In the genomic region with DNA sequence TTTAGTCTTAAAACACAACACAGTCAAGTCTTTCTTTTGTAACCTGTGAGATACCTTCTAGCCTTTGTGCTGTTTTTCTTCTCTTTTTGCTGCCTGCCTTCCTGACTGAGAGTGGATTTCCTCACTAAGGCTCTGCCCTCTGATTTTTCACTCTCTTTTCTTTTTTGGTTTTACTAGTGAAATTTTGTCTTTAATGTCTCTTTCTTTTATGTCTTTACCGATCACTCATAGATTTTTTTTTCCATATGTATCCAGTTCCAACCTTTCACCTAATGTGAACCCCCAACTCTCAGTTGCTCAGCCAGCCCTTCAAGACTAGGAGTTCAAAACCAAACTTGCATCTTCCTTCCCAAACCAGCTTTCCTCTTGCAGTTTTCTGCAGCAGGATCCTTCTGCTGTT, we compare ENCODE assay signal across 26 cellular contexts. TPM values are rescaled to one million over a fixed set of nuclear protein-coding genes. Genes with fewer than 3 reads are reported as not detected.
DNase-seq lines count a peak whose midpoint lies in the region; ATAC-seq and TF ChIP-seq lines count a peak whose summit lies in the region.
"Had no signal": no experiment of that assay in that cellular context is flagged by ENCODE, and none has a peak within 500 bp of the region (broad histone marks: within the 10 kb centered on the region; RNA-seq: fewer than 3 reads in every experiment).

No MANE protein-coding gene starts in this region.

- H3K27me3 ChIP-seq in CD4-positive, CD25-positive, alpha-beta regulatory T cell (ENCODE audit: control insufficient read depth, insufficient read depth, low read length), result no peaks in the 10 kb centered on the region
- H3K27me3 ChIP-seq in SU-DHL-6 (ENCODE audit: low read length), result no peaks in the 10 kb centered on the region
- no peaks in the 10 kb centered on the region for H3K27me3 ChIP-seq in mammary epithelial cell (ENCODE audit: insufficient read depth, low read length)
- no peaks in the 10 kb centered on the region for H3K27me3 ChIP-seq in H7 (ENCODE audit: control insufficient read depth, insufficient read depth, low read length)
- H3K27me3 ChIP-seq: gastroesophageal sphincter, neural progenitor cell, Peyer's patch, tibial artery had no signal

- ATAC-seq in CD4-positive, CD25-positive, alpha-beta regulatory T cell (ENCODE audit: low read depth in 2 of 2), result no peak
- ATAC-seq in effector memory CD8-positive, alpha-beta T cell (replicated peaks), result no peak
- no peak for ATAC-seq in GM18502 (IDR thresholded peaks at IDR 0.05; ENCODE audit: poor library complexity, unreplicated experiment)
- ATAC-seq: gastroesophageal sphincter; sciatic nerve; stimulated activated naive CD8-positive, alpha-beta T cell treated with anti-CD3 and anti-CD28 coated beads, Interleukin-15, amount 100 ng/mL, for 72 hours had no signal

- peaks cover 38% of the 10 kb centered on the region for H3K4me1 ChIP-seq in CD4-positive, CD25-positive, alpha-beta regulatory T cell (ENCODE audit: control insufficient read depth, insufficient read depth, low read length, poor library complexity, severe bottlenecking)
- H3K4me1 ChIP-seq in mammary epithelial cell (ENCODE audit: insufficient read depth, low read length), result peaks cover 11% of the 10 kb centered on the region
- H3K4me1 ChIP-seq: neural progenitor cell had no signal

- H3K9me2 ChIP-seq in SU-DHL-6 (replicated peaks; ENCODE audit: insufficient read depth, low read length), result no peaks in the 10 kb centered on the region

- TF ChIP-seq CTCF in SU-DHL-6 (IDR thresholded peaks at IDR 0.05; ENCODE audit: insufficient read depth, low read length, poor library complexity, severe bottlenecking) (no peak), mammary epithelial cell (conservative IDR thresholded peaks at IDR 0.05 in 1 of 2, IDR thresholded peaks at IDR 0.05 in 1 of 2; ENCODE audit: extremely low read depth in 1 of 2, insufficient read depth in 1 of 2, low read depth in 1 of 2, low read length in 2 of 2) (no peak)

- in situ Hi-C loops in mammary epithelial cell (cut with MboI; ENCODE audit: low sequenced_read_pairs in 2 of 2), result loop anchor here in 1 of 2 donors (10.0 kb wide), 1 partner anchor 425 kb away; no protein-coding TSS in a partner anchor

- H3K79me2 ChIP-seq in SU-DHL-6 (ENCODE audit: insufficient read depth, low read length), result no peaks in the 10 kb centered on the region
- peaks cover 16% of the 10 kb centered on the region for H3K79me2 ChIP-seq in mammary epithelial cell (ENCODE audit: insufficient read depth, low read length)

- H3K4me2 ChIP-seq in SU-DHL-6 (ENCODE audit: low read depth, low read length, poor library complexity, severe bottlenecking) (peak overlapping the region; percentile 46), mammary epithelial cell (ENCODE audit: insufficient read depth, low read depth, low read length) (no peak overlapping the region)
- H3K4me2 ChIP-seq: neural progenitor cell had no signal

- H3K9me3 ChIP-seq in CD4-positive, CD25-positive, alpha-beta regulatory T cell (ENCODE audit: control insufficient read depth in 2 of 2, low read length in 2 of 2), result no peaks in the 10 kb centered on the region
- H3K9me3 ChIP-seq in SU-DHL-6 (ENCODE audit: insufficient read depth, low read length), result no peaks in the 10 kb centered on the region
- no peaks in the 10 kb centered on the region for H3K9me3 ChIP-seq in mammary epithelial cell (replicated peaks; ENCODE audit: insufficient read depth, low read length)
- H3K9me3 ChIP-seq: Caco-2, gastroesophageal sphincter, Peyer's patch, tibial artery had no signal

- peaks cover 45% of the 10 kb centered on the region for H3K4me1 Mint-ChIP-seq in T-helper 1 cell treated with Interleukin-12 subunit alpha and Interleukin-12 subunit beta and Interleukin-4 antibody, amounts not matched to agents 30 μg/mL and 1 μg/mL, for 36 hours (ENCODE audit: low read depth)
- H3K4me1 Mint-ChIP-seq in CD4-positive, CD25-positive, alpha-beta regulatory T cell, result peaks cover 42 to 65% (median 54%) of the 10 kb centered on the region in 4 donors
- H3K4me1 Mint-ChIP-seq in effector memory CD8-positive, alpha-beta T cell (ENCODE audit: low read depth in 2 of 2), result peaks cover 30 to 35% of the 10 kb centered on the region in 2 donors

- H3K4me3 Mint-ChIP-seq in T-helper 1 cell treated with Interleukin-12 subunit alpha and Interleukin-12 subunit beta and Interleukin-4 antibody, amounts not matched to agents 30 μg/mL and 1 μg/mL, for 36 hours, result no peak overlapping the region
- peak overlapping the region in 2 of 4 donors; percentile 49 to 55 for H3K4me3 Mint-ChIP-seq in CD4-positive, CD25-positive, alpha-beta regulatory T cell
- H3K4me3 Mint-ChIP-seq in effector memory CD8-positive, alpha-beta T cell, result no peak overlapping the region
- H3K4me3 Mint-ChIP-seq: neural progenitor cell; stimulated activated naive CD8-positive, alpha-beta T cell treated with anti-CD3 and anti-CD28 coated beads, Interleukin-15, amount 100 ng/mL, for 72 hours had no signal

- peaks cover 43% of the 10 kb centered on the region for H3K36me3 Mint-ChIP-seq in T-helper 1 cell treated with Interleukin-12 subunit alpha and Interleukin-12 subunit beta and Interleukin-4 antibody, amounts not matched to agents 30 μg/mL and 1 μg/mL, for 36 hours (ENCODE audit: low read depth)
- peaks cover 35% of the 10 kb centered on the region for H3K36me3 Mint-ChIP-seq in CD4-positive, CD25-positive, alpha-beta regulatory T cell
- H3K36me3 Mint-ChIP-seq in effector memory CD8-positive, alpha-beta T cell (ENCODE audit: insufficient read depth), result peaks cover 60% of the 10 kb centered on the region
- H3K36me3 Mint-ChIP-seq: neural progenitor cell had no signal

- H3K27ac Mint-ChIP-seq in T-helper 1 cell treated with Interleukin-12 subunit alpha and Interleukin-12 subunit beta and Interleukin-4 antibody, amounts not matched to agents 30 μg/mL and 1 μg/mL, for 36 hours, result peak overlapping the region; percentile 2
- peak overlapping the region in 2 of 3 donors; percentile 21 to 68 for H3K27ac Mint-ChIP-seq in CD4-positive, CD25-positive, alpha-beta regulatory T cell
- peak overlapping the region; percentile 11 to 25 for H3K27ac Mint-ChIP-seq in effector memory CD8-positive, alpha-beta T cell
- H3K27ac Mint-ChIP-seq: neural progenitor cell had no signal

- dilution Hi-C loops in mammary epithelial cell (cut with HindIII; ENCODE audit: low sequenced_read_pairs), result no loop called here

- H3K9ac ChIP-seq in SU-DHL-6 (ENCODE audit: low read length) (peak overlapping the region; percentile 12), mammary epithelial cell (ENCODE audit: insufficient read depth, low read length) (no peak overlapping the region)
- H3K9ac ChIP-seq: neural progenitor cell had no signal

- peaks cover 35% of the 10 kb centered on the region for H3K36me3 ChIP-seq in CD4-positive, CD25-positive, alpha-beta regulatory T cell (ENCODE audit: control insufficient read depth, insufficient read depth, low read length)
- H3K36me3 ChIP-seq in SU-DHL-6 (ENCODE audit: low read length) (no peaks in the 10 kb centered on the region), mammary epithelial cell (ENCODE audit: insufficient read depth, low read length) (peaks cover 5% of the 10 kb centered on the region), H7 (replicated peaks; ENCODE audit: control insufficient read depth, insufficient read depth, low read length) (no peaks in the 10 kb centered on the region)
- H3K36me3 ChIP-seq: neural progenitor cell had no signal

- 100% methylated on average over 1 of the region's 1 CpG for WGBS in mammary epithelial cell (ENCODE audit: low coverage, missing lambda C conversion rate)

- H3K27me3 Mint-ChIP-seq in T-helper 1 cell treated with Interleukin-12 subunit alpha and Interleukin-12 subunit beta and Interleukin-4 antibody, amounts not matched to agents 30 μg/mL and 1 μg/mL, for 36 hours (ENCODE audit: low read depth), result no peaks in the 10 kb centered on the region
- H3K27me3 Mint-ChIP-seq in CD4-positive, CD25-positive, alpha-beta regulatory T cell, result no peaks in the 10 kb centered on the region
- H3K27me3 Mint-ChIP-seq in effector memory CD8-positive, alpha-beta T cell, result no peaks in the 10 kb centered on the region
- H3K27me3 Mint-ChIP-seq: stimulated activated naive CD8-positive, alpha-beta T cell treated with anti-CD3 and anti-CD28 coated beads, Interleukin-15, amount 100 ng/mL, for 72 hours had no signal

- no peaks in the 10 kb centered on the region for H3K9me3 Mint-ChIP-seq in T-helper 1 cell treated with Interleukin-12 subunit alpha and Interleukin-12 subunit beta and Interleukin-4 antibody, amounts not matched to agents 30 μg/mL and 1 μg/mL, for 36 hours
- no peaks in the 10 kb centered on the region for H3K9me3 Mint-ChIP-seq in CD4-positive, CD25-positive, alpha-beta regulatory T cell
- H3K9me3 Mint-ChIP-seq in effector memory CD8-positive, alpha-beta T cell, result no peaks in the 10 kb centered on the region
- H3K9me3 Mint-ChIP-seq: neural progenitor cell; stimulated activated naive CD8-positive, alpha-beta T cell treated with anti-CD3 and anti-CD28 coated beads, Interleukin-15, amount 100 ng/mL, for 72 hours had no signal

- H3F3A ChIP-seq in SU-DHL-6 (ENCODE audit: insufficient read depth), result no peaks in the 10 kb centered on the region; the same call in 1 of the 2 replicates

- no peaks in the 10 kb centered on the region for H4K20me1 ChIP-seq in SU-DHL-6 (ENCODE audit: low read depth, low read length)
- H4K20me1 ChIP-seq in mammary epithelial cell (ENCODE audit: insufficient read depth, low read length), result no peaks in the 10 kb centered on the region

- no peak for DNase-seq in T-helper 1 cell
- DNase-seq in CD4-positive, CD25-positive, alpha-beta regulatory T cell, result no peak
- no peak for DNase-seq in effector memory CD8-positive, alpha-beta T cell
- DNase-seq in mammary epithelial cell, result no peak
- no peak for DNase-seq in H7
- DNase-seq: activated effector memory CD4-positive, alpha-beta T cell treated with anti-CD3 and anti-CD28 coated beads, Interleukin-2, amount 50 U/mL, for 16 hours; anterior cingulate cortex; Caco-2; cortex of kidney; DND-41; Karpas-422; NCI-H1694; NCI-H2171; NCI-H524; NK-92 treated with Interleukin-12 subunit alpha and Interleukin-12 subunit beta, amount 100 ng/mL, for 24 hours; Peyer's patch; SIG-M5; stimulated activated naive CD8-positive, alpha-beta T cell treated with anti-CD3 and anti-CD28 coated beads, Interleukin-15, amount 100 ng/mL, for 72 hours; tibial artery had no signal

- H3K4me3 ChIP-seq in CD4-positive, CD25-positive, alpha-beta regulatory T cell (ENCODE audit: low read depth, low read length), result peak overlapping the region; percentile 32
- H3K4me3 ChIP-seq in SU-DHL-6 (ENCODE audit: insufficient read depth, low read length, poor library complexity, severe bottlenecking) (no peak overlapping the region), mammary epithelial cell (replicated peaks in 1 of 3; ENCODE audit: insufficient read depth in 1 of 3, low read depth in 2 of 3, low read length in 3 of 3) (no peak overlapping the region), H7 (ENCODE audit: insufficient read depth, low read depth, low read length) (no peak overlapping the region)
- H3K4me3 ChIP-seq: gastroesophageal sphincter, neural progenitor cell, Peyer's patch, tibial artery had no signal

- no TSS peak for BruUV-seq in mammary epithelial cell (replicated peaks; lab: Mats Ljungman, UMichigan)

- H2AFZ ChIP-seq in SU-DHL-6 (ENCODE audit: low read depth, low read length, severe bottlenecking) (no peak overlapping the region), mammary epithelial cell (ENCODE audit: low read depth, low read length) (no peak overlapping the region)
- H2AFZ ChIP-seq: neural progenitor cell had no signal

- intact Hi-C loops in mammary epithelial cell (cut with micrococcal nuclease), result loop anchor here (5.0 kb wide), 1 partner anchor 38 kb away; no protein-coding TSS in a partner anchor

- H3K27ac ChIP-seq in CD4-positive, CD25-positive, alpha-beta regulatory T cell (ENCODE audit: insufficient read depth, low read length, poor library complexity, severe bottlenecking), result no peak overlapping the region
- peak overlapping the region; percentile 62 for H3K27ac ChIP-seq in SU-DHL-6 (ENCODE audit: low read depth, low read length)
- no peak overlapping the region for H3K27ac ChIP-seq in mammary epithelial cell (ENCODE audit: insufficient read depth, low read depth, low read length)
- H3K27ac ChIP-seq: 22Rv1, gastroesophageal sphincter, neural progenitor cell, Peyer's patch, tibial artery had no signal

- CTCF ChIA-PET in mammary epithelial cell (lab: Charles Lee; ENCODE audit: low non-redundant PET), result no interaction called here

RNA-seq across cellular contexts. Expression of a gene that starts 6.5 kb away (rescaled TPM):
- 183 TPM for total RNA-seq in CD4-positive, CD25-positive, alpha-beta regulatory T cell
- 10 to 100 TPM; 53.3 to 70.7 (median 60.1) TPM for polyA plus RNA-seq in CD4-positive, CD25-positive, alpha-beta regulatory T cell
- 10 to 100 TPM; 41.7 to 96.9 TPM for total RNA-seq in mammary epithelial cell
- polyA plus RNA-seq in mammary epithelial cell, result 32.9 TPM
- 40.8 TPM for polyA minus RNA-seq in mammary epithelial cell
- total RNA-seq in H7 (2014; rRNA removed; shearing (Covaris generic)), result 16.8 and 27.7 TPM in 2 replicates
